Comparison of ENCODE assay signal across 11 cellular contexts in the genomic region with DNA sequence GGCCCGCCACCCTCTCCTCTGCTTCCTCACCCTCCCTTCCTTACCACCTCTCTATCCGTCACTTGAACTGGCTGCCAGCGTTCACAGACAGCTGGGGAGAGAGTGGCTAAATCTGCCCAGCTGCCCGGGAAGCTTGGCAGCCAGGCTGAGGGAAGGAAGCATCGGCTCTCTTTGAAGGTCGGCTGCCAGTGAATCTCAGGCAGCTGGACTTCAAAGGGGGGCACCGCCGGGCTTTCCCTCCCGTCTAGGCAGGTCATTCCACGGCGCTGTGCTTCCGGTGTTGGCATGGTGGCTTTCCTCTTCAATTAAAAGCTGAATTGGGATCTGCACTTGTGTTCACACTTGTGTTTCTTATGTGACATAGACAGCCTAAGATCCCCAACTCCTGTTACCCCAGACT.
DNase-seq lines count a peak whose midpoint lies in the region; ATAC-seq, FAIRE-seq and TF ChIP-seq lines count a peak whose summit lies in the region.
"Had no signal": no experiment of that assay in that cellular context is flagged by ENCODE, and none has a peak within 500 bp of the region (broad histone marks: within the 10 kb centered on the region; RNA-seq: fewer than 3 reads in every experiment).

No MANE protein-coding gene starts in this region.

- H3K4me3 Mint-ChIP-seq in stimulated activated memory B cell treated with anti-CD40 and anti-IgM and Interleukin-4, amounts not matched to agents 10 μg/mL and 1 μg/mL and 100 μg/mL, for 72 hours = no peak overlapping the region

- H3K9me3 ChIP-seq in cardiac muscle cell (ENCODE audit: low read depth) = no peaks in the 10 kb centered on the region
- no peaks in the 10 kb centered on the region for H3K9me3 ChIP-seq in pancreas
- no peaks in the 10 kb centered on the region for H3K9me3 ChIP-seq in testis

- no peaks in the 10 kb centered on the region for H3K27me3 Mint-ChIP-seq in stimulated activated memory B cell treated with anti-CD40 and anti-IgM and Interleukin-4, amounts not matched to agents 10 μg/mL and 1 μg/mL and 100 μg/mL, for 72 hours

- H3K36me3 Mint-ChIP-seq in stimulated activated memory B cell treated with anti-CD40 and anti-IgM and Interleukin-4, amounts not matched to agents 10 μg/mL and 1 μg/mL and 100 μg/mL, for 72 hours = peaks cover 37% of the 10 kb centered on the region

- H3K27me3 ChIP-seq in cardiac muscle cell (no peaks in the 10 kb centered on the region), pancreas (no peaks in the 10 kb centered on the region), testis (no peaks in the 10 kb centered on the region)
- H3K27me3 ChIP-seq: BLaER1 treated with 17β-estradiol and CSF1 and Interleukin-3, amounts not matched to agents 10 nM and 100 nM had no signal

- H3K4me1 Mint-ChIP-seq in stimulated activated memory B cell treated with anti-CD40 and anti-IgM and Interleukin-4, amounts not matched to agents 10 μg/mL and 1 μg/mL and 100 μg/mL, for 72 hours = no peaks in the 10 kb centered on the region

- intact Hi-C loops in pancreas (cut with DNase I) = no loop called here
- intact Hi-C loops in testis (cut with DNase I; ENCODE audit: low total_unique reads) = no loop called here

- H3K4me3 ChIP-seq in cardiac muscle cell = no peak overlapping the region
- H3K4me3 ChIP-seq in pancreas = no peak overlapping the region
- no peak overlapping the region for H3K4me3 ChIP-seq in testis
- H3K4me3 ChIP-seq: BLaER1 treated with 17β-estradiol and CSF1 and Interleukin-3, amounts not matched to agents 10 nM and 100 nM had no signal

- no peak for FAIRE-seq in pancreas (lab: Jason Lieb, UNC)

- 31 to 43% methylated on average over 12 of the region's 12 CpGs for WGBS in pancreas, 2 donors
- 59 to 82% methylated on average over 12 of the region's 12 CpGs for WGBS in testis, 2 donors

- peak; percentile 96 for DNase-seq in DMS53 (lab: John Stamatoyannopoulos, UW)
- DNase-seq in NCI-H524 treated with DMSO at 0.1 percent for 48 hours (lab: John Stamatoyannopoulos, UW) = peak; percentile 63
- peak; percentile 1 to 20 for DNase-seq in cardiac muscle cell (ENCODE audit: low read depth in 1 of 2, low spot score in 1 of 2)
- DNase-seq in pancreas = peak; percentile 62 to 81 (median 76)
- no peak for DNase-seq in cerebellar nuclear complex (lab: John Stamatoyannopoulos, UW)
- no peak for DNase-seq in testis
- DNase-seq: activated naive CD4-positive, alpha-beta T cell treated with Interleukin-2 at 50 U/mL for 16 hours; mesendoderm had no signal

- H3K36me3 ChIP-seq in cardiac muscle cell = no peaks in the 10 kb centered on the region
- H3K36me3 ChIP-seq in pancreas = no peaks in the 10 kb centered on the region
- H3K36me3 ChIP-seq in testis (ENCODE audit: low read depth, missing control alignments) = no peaks in the 10 kb centered on the region

- no peak for TF ChIP-seq POLR2A in testis (IDR thresholded peaks at IDR 0.05)

- TF ChIP-seq CTCF in cardiac muscle cell (IDR thresholded peaks at IDR 0.05; ENCODE audit: low read depth, low read length) (no peak), pancreas (IDR thresholded peaks at IDR 0.05) (no peak), testis (IDR thresholded peaks at IDR 0.05) (no peak)

- H3K27ac ChIP-seq in cardiac muscle cell (peak overlapping the region; percentile 14), pancreas (no peak overlapping the region), testis (no peak overlapping the region)
- H3K27ac ChIP-seq: BLaER1 treated with 17β-estradiol and CSF1 and Interleukin-3, amounts not matched to agents 10 nM and 100 nM had no signal

- H3K9me3 Mint-ChIP-seq in stimulated activated memory B cell treated with anti-CD40 and anti-IgM and Interleukin-4, amounts not matched to agents 10 μg/mL and 1 μg/mL and 100 μg/mL, for 72 hours = peaks cover 3% of the 10 kb centered on the region

- H3K4me1 ChIP-seq in cardiac muscle cell (ENCODE audit: low read depth) (no peaks in the 10 kb centered on the region), pancreas (peaks cover 0 to 9% (median 0%) of the 10 kb centered on the region in 3 donors), testis (no peaks in the 10 kb centered on the region)
- H3K4me1 ChIP-seq: BLaER1 treated with 17β-estradiol and CSF1 and Interleukin-3, amounts not matched to agents 10 nM and 100 nM had no signal

- ATAC-seq in pancreas (peak; percentile 58 to 88 (median 76)), GM19455 (IDR thresholded peaks at IDR 0.05; ENCODE audit: unreplicated experiment) (no peak)
- ATAC-seq in stimulated activated memory B cell treated with anti-CD40 and anti-IgM and Interleukin-4, amounts not matched to agents 10 μg/mL and 1 μg/mL and 100 μg/mL, for 72 hours = no peak

- H3K27ac Mint-ChIP-seq in stimulated activated memory B cell treated with anti-CD40 and anti-IgM and Interleukin-4, amounts not matched to agents 10 μg/mL and 1 μg/mL and 100 μg/mL, for 72 hours = no peak overlapping the region

Comparison
In these comparisons a context has a peak if more than half of its experiments do, and no peak if none do; other contexts are left out.
1. DNase-seq: peak in DMS53 (single experiment), NCI-H524 treated with DMSO at 0.1 percent for 48 hours (single experiment), cardiac muscle cell (2 of 2) and pancreas (6 of 6); none in cerebellar nuclear complex (0 of 2) and testis (single experiment).
2. ATAC-seq: peak in pancreas (4 of 4); none in GM19455 (single experiment) and stimulated activated memory B cell treated with anti-CD40 and anti-IgM and Interleukin-4, amounts not matched to agents 10 μg/mL and 1 μg/mL and 100 μg/mL, for 72 hours (single experiment).